14 cellular contexts compared by ENCODE assay signal in genomic region chr12:125519026-125519651, GRCh38.
"Had no signal": no experiment of that assay in that cellular context is flagged by ENCODE, and none has a peak within 500 bp of the region (broad histone marks: within the 10 kb centered on the region; RNA-seq: fewer than 3 reads in every experiment).

No MANE protein-coding gene starts in this region.

- H3K27me3 ChIP-seq: esophagus squamous epithelium, neutrophil, right atrium auricular region, tibial artery, upper lobe of right lung had no signal

- H3K36me3 ChIP-seq: esophagus squamous epithelium, gastroesophageal sphincter, neutrophil, right atrium auricular region, tibial artery, upper lobe of right lung had no signal

- ATAC-seq: effector memory CD8-positive, alpha-beta T cell; gastroesophageal sphincter; naive thymus-derived CD8-positive, alpha-beta T cell; upper lobe of right lung had no signal

- H3K9me3 ChIP-seq: neutrophil, upper lobe of right lung had no signal

- H3K27ac ChIP-seq: esophagus squamous epithelium, gastroesophageal sphincter, neutrophil, right atrium auricular region, tibial artery, upper lobe of right lung had no signal

- DNase-seq: effector memory CD8-positive, alpha-beta T cell; esophagus squamous epithelium; foreskin fibroblast; glutamatergic neuron; mesendoderm; naive thymus-derived CD8-positive, alpha-beta T cell; stimulated activated CD4-positive, alpha-beta T cell treated with anti-CD3 and anti-CD28 coated beads, Interleukin-2, amount 100 ng/mL, for 48 hours; stimulated activated naive CD4-positive, alpha-beta T cell treated with Interleukin-2 at 50 U/mL for 16 hours; tibial artery; upper lobe of right lung had no signal

- H3K4me3 ChIP-seq: esophagus squamous epithelium, gastroesophageal sphincter, right atrium auricular region, smooth muscle cell, tibial artery, upper lobe of right lung had no signal

- H3K4me2 ChIP-seq: smooth muscle cell had no signal

- H3K4me1 ChIP-seq: esophagus squamous epithelium, gastroesophageal sphincter, right atrium auricular region, tibial artery, upper lobe of right lung had no signal
